In genomic region chr17:208429-208828, GRCh38 we compare ENCODE assay signal across 22 cellular contexts. TPM values are rescaled to one million over a fixed set of nuclear protein-coding genes. Genes with fewer than 3 reads are reported as not detected.
"Had no signal": no experiment of that assay in that cellular context is flagged by ENCODE, and none has a peak within 500 bp of the region (broad histone marks: within the 10 kb centered on the region; RNA-seq: fewer than 3 reads in every experiment).

No MANE protein-coding gene starts in this region.

- DNase-seq: effector CD4-positive, alpha-beta T cell; endodermal cell; heart left ventricle; hippocampal formation; islet precursor cell; mesendoderm; naive thymus-derived CD4-positive, alpha-beta T cell; nephron progenitor cell; stimulated activated CD4-positive, alpha-beta T cell treated with anti-CD3 and anti-CD28 coated beads, Interleukin-4, amount 100 ng/mL, for 1 hour; stimulated activated CD8-positive, alpha-beta memory T cell treated with anti-CD3 and anti-CD28 coated beads, Interleukin-4, amount 100 ng/mL, for 48 hours; stimulated activated naive CD8-positive, alpha-beta T cell treated with anti-CD3 and anti-CD28 coated beads, Interleukin-15, Interleukin-2, amounts not matched to agents 100 U/mL and 50 U/mL, for 24 hours; thyroid gland had no signal

- H3K27ac ChIP-seq: coronary artery, heart left ventricle, neutrophil, right atrium auricular region, suprapubic skin, thyroid gland, upper lobe of left lung, vagina had no signal

- H3K4me1 Mint-ChIP-seq: endodermal cell; naive thymus-derived CD4-positive, alpha-beta T cell; stimulated activated effector memory CD8-positive, alpha-beta T cell treated with anti-CD3 and anti-CD28 coated beads, Interleukin-12 subunit alpha, Interleukin-12 subunit beta, amount 100 ng/mL, for 72 hours had no signal

- H3K9me3 ChIP-seq: neutrophil, right atrium auricular region, suprapubic skin, thyroid gland, vagina had no signal

- H3K36me3 Mint-ChIP-seq: stimulated activated effector memory CD8-positive, alpha-beta T cell treated with anti-CD3 and anti-CD28 coated beads, Interleukin-12 subunit alpha, Interleukin-12 subunit beta, amount 100 ng/mL, for 72 hours had no signal

- H3K36me3 ChIP-seq: right atrium auricular region, thyroid gland, vagina had no signal

- H3K4me1 ChIP-seq: right atrium auricular region, thyroid gland, upper lobe of left lung, vagina had no signal

- H3K4me3 ChIP-seq: coronary artery, heart left ventricle, right atrium auricular region, smooth muscle cell, suprapubic skin, thyroid gland, upper lobe of left lung, vagina had no signal

- ATAC-seq: heart left ventricle; naive thymus-derived CD4-positive, alpha-beta T cell; stimulated activated effector memory CD8-positive, alpha-beta T cell treated with anti-CD3 and anti-CD28 coated beads, Interleukin-12 subunit alpha, Interleukin-12 subunit beta, amount 100 ng/mL, for 72 hours; stimulated activated naive CD8-positive, alpha-beta T cell treated with anti-CD3 and anti-CD28 coated beads, Interleukin-15, Interleukin-2, amounts not matched to agents 100 U/mL and 50 U/mL, for 24 hours had no signal

- H3K27me3 ChIP-seq: right atrium auricular region, thyroid gland, upper lobe of left lung, vagina had no signal

- H3K4me3 Mint-ChIP-seq: endodermal cell; naive thymus-derived CD4-positive, alpha-beta T cell; nephron progenitor cell; stimulated activated effector memory CD8-positive, alpha-beta T cell treated with anti-CD3 and anti-CD28 coated beads, Interleukin-12 subunit alpha, Interleukin-12 subunit beta, amount 100 ng/mL, for 72 hours had no signal

- H3K27ac Mint-ChIP-seq: endodermal cell; naive thymus-derived CD4-positive, alpha-beta T cell; nephron progenitor cell; stimulated activated effector memory CD8-positive, alpha-beta T cell treated with anti-CD3 and anti-CD28 coated beads, Interleukin-12 subunit alpha, Interleukin-12 subunit beta, amount 100 ng/mL, for 72 hours had no signal

RNA-seq across cellular contexts. Expression of gene DOC2B, which starts 27.0 kb away (rescaled TPM):
- total RNA-seq: fibroblast of lung, osteocyte had no signal
- polyA plus RNA-seq: fibroblast of lung; naive thymus-derived CD4-positive, alpha-beta T cell had no signal
